14 cellular contexts compared by ENCODE assay signal in the genomic region with DNA sequence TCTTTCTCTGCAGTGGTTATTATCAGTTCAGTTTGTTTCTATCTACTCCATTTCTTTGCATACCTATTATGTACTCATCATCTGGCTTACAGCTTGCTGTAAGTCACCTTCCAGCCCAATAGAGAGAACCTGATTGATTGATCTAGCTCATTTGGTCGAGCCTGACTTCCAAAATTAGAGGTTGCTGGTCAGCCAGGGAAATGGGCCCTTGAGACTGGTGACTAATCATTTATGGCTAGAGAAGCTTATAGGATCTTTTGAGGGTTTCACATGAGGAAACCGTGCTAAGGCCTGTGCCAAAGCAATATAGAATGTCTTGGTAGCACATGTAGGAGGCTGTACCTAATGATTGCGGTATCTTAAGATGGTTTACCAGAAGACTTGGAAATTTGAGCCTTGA.
"Had no signal": no experiment of that assay in that cellular context is flagged by ENCODE, and none has a peak within 500 bp of the region (broad histone marks: within the 10 kb centered on the region; RNA-seq: fewer than 3 reads in every experiment).

No MANE protein-coding gene starts in this region.

- H3K4me3 Mint-ChIP-seq: nephron progenitor cell; stimulated activated naive CD8-positive, alpha-beta T cell treated with anti-CD3 and anti-CD28 coated beads, Interleukin-15, amount 100 ng/mL, for 72 hours had no signal

- H3K27ac ChIP-seq: colonic mucosa, esophagus squamous epithelium, heart left ventricle, left ventricle myocardium inferior, testis had no signal

- H3K27me3 ChIP-seq: colonic mucosa, esophagus squamous epithelium, heart left ventricle, testis had no signal

- H3K9me3 Mint-ChIP-seq: stimulated activated naive CD8-positive, alpha-beta T cell treated with anti-CD3 and anti-CD28 coated beads, Interleukin-15, amount 100 ng/mL, for 72 hours had no signal

- H3K9me3 ChIP-seq: colonic mucosa, esophagus squamous epithelium, heart left ventricle, left ventricle myocardium inferior, testis had no signal

- H3K4me3 ChIP-seq: colonic mucosa, esophagus squamous epithelium, heart left ventricle, left ventricle myocardium inferior, testis had no signal

- DNase-seq: activated CD4-positive, alpha-beta T cell treated with anti-CD3 and anti-CD28 coated beads for 1 hour; activated gamma-delta T cell treated with Interleukin-2 at 50 U/mL for 16 hours; activated T-cell treated with anti-CD3 and anti-CD28 coated beads for 4 hours; colonic mucosa; esophagus squamous epithelium; foreskin melanocyte; heart left ventricle; left ventricle myocardium inferior; mesendoderm; nephron progenitor cell; stimulated activated CD4-positive, alpha-beta T cell treated with anti-CD3 and anti-CD28 coated beads, Interleukin-4, amount 100 ng/mL, for 1 hour; stimulated activated naive CD8-positive, alpha-beta T cell treated with anti-CD3 and anti-CD28 coated beads, Interleukin-15, amount 100 ng/mL, for 72 hours; SW 1271; testis had no signal

- H3K27ac Mint-ChIP-seq: nephron progenitor cell; stimulated activated naive CD8-positive, alpha-beta T cell treated with anti-CD3 and anti-CD28 coated beads, Interleukin-15, amount 100 ng/mL, for 72 hours had no signal

- H3K27me3 Mint-ChIP-seq: stimulated activated naive CD8-positive, alpha-beta T cell treated with anti-CD3 and anti-CD28 coated beads, Interleukin-15, amount 100 ng/mL, for 72 hours had no signal

- H3K36me3 ChIP-seq: colonic mucosa, esophagus squamous epithelium had no signal

- H3K4me1 ChIP-seq: colonic mucosa had no signal
